In the genomic region with DNA sequence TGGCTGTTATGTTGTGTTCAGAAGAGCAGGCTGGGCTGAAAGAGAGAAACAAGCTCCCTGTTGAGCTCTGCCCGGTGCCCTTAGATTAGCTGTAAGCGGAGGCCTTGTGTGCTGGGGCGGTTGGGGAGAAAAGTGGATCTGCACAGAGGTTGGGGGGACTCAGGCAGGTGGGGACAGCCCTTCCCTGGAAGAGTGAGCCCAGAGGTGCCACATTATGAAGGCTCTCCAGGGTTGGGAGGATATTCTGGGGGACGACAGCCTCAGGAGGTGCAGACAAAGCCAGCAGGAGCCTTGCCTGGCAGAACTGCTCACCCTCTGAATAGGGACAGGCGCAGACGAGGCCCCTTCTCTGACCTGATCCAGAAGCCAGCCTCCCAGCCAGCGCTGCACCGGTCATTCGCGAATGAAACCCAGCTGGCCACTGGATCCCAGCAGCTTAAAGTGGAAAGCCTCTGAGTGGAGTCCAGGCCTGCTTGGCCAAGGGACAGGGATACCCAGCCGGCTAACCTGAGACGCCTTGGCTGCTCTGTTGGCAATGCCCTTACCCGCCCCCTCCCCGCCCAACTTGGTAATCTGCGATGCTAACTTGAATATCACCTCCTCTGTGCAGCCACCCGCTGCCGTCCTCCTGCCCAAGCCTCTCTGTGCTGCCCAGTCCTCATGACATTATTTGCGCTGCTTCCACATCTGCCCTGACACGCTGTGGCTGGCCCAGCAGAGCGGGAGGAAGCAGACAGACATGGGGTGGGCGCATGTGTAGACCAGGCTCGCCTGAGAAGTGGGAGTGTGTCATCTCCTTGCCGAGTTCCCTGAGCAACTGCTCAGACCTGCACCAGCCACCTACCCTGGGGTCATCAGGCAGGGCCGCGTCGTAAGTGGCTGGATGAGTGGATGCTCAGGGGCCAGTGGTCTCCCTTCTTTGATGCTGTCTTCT, we compare ENCODE assay signal across 1 cellular context.
TF ChIP-seq lines count a peak whose summit lies in the region.

No MANE protein-coding gene starts in this region.

TF ChIP-seq in SK-N-SH treated with all-trans-retinoic acid at 6 μM for 48 hours, 23 proteins besides CTCF, POLR2A, EP300 and RAD21 (continued from another document):
- no peak for TF ChIP-seq ZNF565 (CRISPR knock-in tag; conservative IDR thresholded peaks at IDR 0.05; ENCODE audit: low read depth)
- TF ChIP-seq ZNF8 (CRISPR knock-in tag; IDR thresholded peaks at IDR 0.05) = no peak
- TF ChIP-seq POU6F1 (CRISPR knock-in tag; IDR thresholded peaks at IDR 0.05; ENCODE audit: borderline replicate concordance, low read depth) = no peak
- no peak for TF ChIP-seq PPARA (CRISPR knock-in tag; IDR thresholded peaks at IDR 0.05; ENCODE audit: borderline replicate concordance)
TF ChIP-seq in SK-N-SH treated with all-trans-retinoic acid at 6 μM for 48 hours: peak in this region for 0.
